In the genomic region with DNA sequence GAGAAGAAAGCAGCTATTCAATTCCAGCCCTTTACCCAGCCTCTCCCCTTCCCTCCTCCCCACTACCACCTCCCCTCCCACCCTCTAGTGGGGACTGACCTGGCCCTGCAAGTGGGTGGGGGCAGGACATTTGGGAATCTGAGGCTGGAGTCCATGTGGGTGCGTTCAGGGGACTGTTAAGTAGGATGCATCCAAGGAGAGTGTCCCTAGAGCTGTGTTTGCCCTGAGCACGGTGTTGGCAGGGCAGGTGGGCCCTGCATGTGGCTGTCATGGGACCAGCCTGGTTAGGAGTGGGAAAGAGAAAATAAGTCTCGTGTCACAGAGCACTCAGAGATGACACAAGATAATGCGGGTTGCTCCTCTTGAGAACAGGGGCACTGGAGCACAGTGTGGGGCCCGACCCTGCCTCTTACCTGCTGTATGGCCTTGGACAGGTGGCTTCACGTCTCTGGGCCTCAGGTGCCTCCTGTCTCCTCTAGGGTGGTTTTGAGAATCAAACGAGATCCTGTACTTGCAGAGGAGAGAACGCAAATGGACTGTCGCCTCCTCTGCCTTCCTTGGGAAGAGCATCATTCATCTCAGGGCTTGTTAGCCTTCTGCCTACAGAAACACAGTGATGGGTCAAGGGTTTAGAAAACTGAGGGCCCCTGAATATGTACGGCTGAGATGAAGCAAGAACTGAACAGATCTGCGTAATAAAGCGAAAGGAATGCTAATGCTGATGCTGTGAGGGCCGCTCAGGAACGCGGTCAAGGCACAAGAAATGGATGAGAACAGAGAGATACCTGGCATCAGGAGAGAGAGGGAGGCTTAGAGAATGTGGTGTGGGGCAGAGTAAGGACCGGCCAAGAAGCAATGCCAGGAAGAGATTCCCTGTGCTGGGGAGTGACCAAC, we compare ENCODE assay signal across 1 cellular context.
TF ChIP-seq lines count a peak whose summit lies in the region.

No MANE protein-coding gene starts in this region.

TF ChIP-seq in HepG2, 621 proteins besides CTCF, POLR2A, EP300 and RAD21 (continued from another document):
- TF ChIP-seq, protein P1, sequence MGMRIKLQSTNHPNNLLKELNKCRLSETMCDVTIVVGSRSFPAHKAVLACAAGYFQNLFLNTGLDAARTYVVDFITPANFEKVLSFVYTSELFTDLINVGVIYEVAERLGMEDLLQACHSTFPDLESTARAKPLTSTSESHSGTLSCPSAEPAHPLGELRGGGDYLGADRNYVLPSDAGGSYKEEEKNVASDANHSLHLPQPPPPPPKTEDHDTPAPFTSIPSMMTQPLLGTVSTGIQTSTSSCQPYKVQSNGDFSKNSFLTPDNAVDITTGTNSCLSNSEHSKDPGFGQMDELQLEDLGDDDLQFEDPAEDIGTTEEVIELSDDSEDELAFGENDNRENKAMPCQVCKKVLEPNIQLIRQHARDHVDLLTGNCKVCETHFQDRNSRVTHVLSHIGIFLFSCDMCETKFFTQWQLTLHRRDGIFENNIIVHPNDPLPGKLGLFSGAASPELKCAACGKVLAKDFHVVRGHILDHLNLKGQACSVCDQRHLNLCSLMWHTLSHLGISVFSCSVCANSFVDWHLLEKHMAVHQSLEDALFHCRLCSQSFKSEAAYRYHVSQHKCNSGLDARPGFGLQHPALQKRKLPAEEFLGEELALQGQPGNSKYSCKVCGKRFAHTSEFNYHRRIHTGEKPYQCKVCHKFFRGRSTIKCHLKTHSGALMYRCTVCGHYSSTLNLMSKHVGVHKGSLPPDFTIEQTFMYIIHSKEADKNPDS (CRISPR knock-in tag; IDR thresholded peaks at IDR 0.05): no peak
- 0 out of 2 replicates have a peak, but pooled peaks have one; percentile 6 for TF ChIP-seq ZFP82 (CRISPR knock-in tag; IDR thresholded peaks at IDR 0.05; ENCODE audit: borderline replicate concordance)
- TF ChIP-seq U2AF1 (optimal IDR thresholded peaks at IDR 0.05; ENCODE audit: low read depth, low read length): no peak
- TF ChIP-seq, protein P2, sequence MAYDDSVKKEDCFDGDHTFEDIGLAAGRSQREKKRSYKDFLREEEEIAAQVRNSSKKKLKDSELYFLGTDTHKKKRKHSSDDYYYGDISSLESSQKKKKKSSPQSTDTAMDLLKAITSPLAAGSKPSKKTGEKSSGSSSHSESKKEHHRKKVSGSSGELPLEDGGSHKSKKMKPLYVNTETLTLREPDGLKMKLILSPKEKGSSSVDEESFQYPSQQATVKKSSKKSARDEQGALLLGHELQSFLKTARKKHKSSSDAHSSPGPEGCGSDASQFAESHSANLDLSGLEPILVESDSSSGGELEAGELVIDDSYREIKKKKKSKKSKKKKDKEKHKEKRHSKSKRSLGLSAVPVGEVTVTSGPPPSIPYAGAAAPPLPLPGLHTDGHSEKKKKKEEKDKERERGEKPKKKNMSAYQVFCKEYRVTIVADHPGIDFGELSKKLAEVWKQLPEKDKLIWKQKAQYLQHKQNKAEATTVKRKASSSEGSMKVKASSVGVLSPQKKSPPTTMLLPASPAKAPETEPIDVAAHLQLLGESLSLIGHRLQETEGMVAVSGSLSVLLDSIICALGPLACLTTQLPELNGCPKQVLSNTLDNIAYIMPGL (CRISPR knock-in tag; IDR thresholded peaks at IDR 0.05; ENCODE audit: borderline replicate concordance in 1 of 2, low read depth in 1 of 2): peak in 1 of 2 experiments; percentile 11; a peak in 1 of 4 replicates
- TF ChIP-seq MEIS1 (CRISPR knock-in tag; IDR thresholded peaks at IDR 0.05; ENCODE audit: borderline replicate concordance): peak; percentile 81; the same call in 1 of the 2 replicates
- no peak for TF ChIP-seq KDM1A (CRISPR knock-in tag; IDR thresholded peaks at IDR 0.05)
- TF ChIP-seq NCOR1 (IDR thresholded peaks at IDR 0.05; ENCODE audit: borderline replicate concordance, low read length): no peak; the same call in 1 of the 2 replicates
- no peak for TF ChIP-seq GATA4 (IDR thresholded peaks at IDR 0.05; ENCODE audit: borderline replicate concordance, low read depth)
- peak; percentile 52; the same call in 1 of the 2 replicates for TF ChIP-seq RXRA (CRISPR knock-in tag; IDR thresholded peaks at IDR 0.05)
